26 cellular contexts compared by ENCODE assay signal in the genomic region with DNA sequence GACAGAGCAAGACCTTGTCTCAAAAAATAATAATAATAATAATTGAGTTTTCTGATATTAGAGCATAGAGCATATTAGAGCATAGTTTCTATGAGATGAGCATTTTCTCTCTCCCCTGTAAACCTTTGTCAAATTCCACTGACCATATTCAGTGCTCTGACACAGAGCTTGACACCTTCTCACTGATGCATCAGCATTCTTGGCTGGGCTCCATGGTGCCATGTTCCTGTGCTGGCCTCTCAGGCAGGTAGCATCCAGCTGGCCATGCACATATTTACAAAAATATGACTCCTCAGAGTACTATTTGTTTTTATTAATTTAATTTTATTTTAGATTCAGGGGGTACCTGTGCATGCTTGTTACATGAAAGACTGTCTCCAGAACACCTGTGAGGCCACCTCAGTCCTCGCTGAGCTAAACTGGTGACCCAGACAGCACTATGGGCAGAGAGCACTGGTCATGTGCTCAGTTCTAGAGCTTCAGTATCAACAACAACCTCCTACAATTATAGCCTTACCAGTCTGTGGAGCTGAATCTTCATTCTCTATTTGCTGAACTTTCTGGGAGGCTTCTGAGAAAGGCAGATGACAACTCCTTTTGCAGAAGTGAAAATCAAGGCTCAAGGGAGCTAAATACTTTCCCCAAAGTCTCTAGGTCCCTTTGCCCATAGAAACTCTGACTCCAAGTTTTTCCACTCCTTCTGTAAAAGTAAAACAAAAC. TPM values are rescaled to one million over a fixed set of nuclear protein-coding genes. Genes with fewer than 3 reads are reported as not detected.
DNase-seq lines count a peak whose midpoint lies in the region; ATAC-seq, FAIRE-seq and TF ChIP-seq lines count a peak whose summit lies in the region.
"Had no signal": no experiment of that assay in that cellular context is flagged by ENCODE, and none has a peak within 500 bp of the region (broad histone marks: within the 10 kb centered on the region; RNA-seq: fewer than 3 reads in every experiment).

No MANE protein-coding gene starts in this region.

- FAIRE-seq in bronchial epithelial cell (lab: Jason Lieb, UNC) = no peak

- H3K36me3 ChIP-seq in bronchial epithelial cell (ENCODE audit: control insufficient read depth, insufficient read depth, low read length) (no peaks in the 10 kb centered on the region), brain microvascular endothelial cell (replicated peaks) (no peaks in the 10 kb centered on the region)

- no peak overlapping the region for H3K4me3 Mint-ChIP-seq in activated T-cell treated with anti-CD3 and anti-CD28 coated beads, Interleukin-2, amount 50 U/mL, for 24 hours
- H3K4me3 Mint-ChIP-seq: CD8-positive, alpha-beta memory T cell had no signal

- DNase-seq in left ventricle myocardium superior (peak; percentile 33), cardiac septum (ENCODE audit: low spot score) (no peak), bronchial epithelial cell (ENCODE audit: low read depth) (peak; percentile 41), medulla oblongata (ENCODE audit: extremely low spot score) (peak; percentile 4), brain microvascular endothelial cell (no peak), HuH-7 (ENCODE audit: low spot score) (no peak)
- DNase-seq in activated T-cell treated with anti-CD3 and anti-CD28 coated beads, Interleukin-2, amount 50 U/mL, for 24 hours = no peak
- DNase-seq: AML-193; C1 segment of cervical spinal cord; Calu3; CD8-positive, alpha-beta memory T cell; DMS53; GDM1; Karpas-422; NCI-H1417; NCI-H1694 treated with DMSO at 0.1 percent for 48 hours; NCI-H2081 treated with DMSO at 0.1 percent for 48 hours; NCI-H2171 treated with DMSO at 0.1 percent for 48 hours; NCI-H446 treated with DMSO at 0.1 percent for 48 hours; NCI-H526 treated with DMSO at 0.1 percent for 48 hours; SHP77 treated with DMSO at 0.1 percent for 48 hours had no signal

- ATAC-seq in left ventricle myocardium superior = peak; percentile 40

- H3K27ac ChIP-seq in brain microvascular endothelial cell = no peak overlapping the region
- H3K27ac ChIP-seq: SK-N-MC had no signal

- in situ Hi-C loops in brain microvascular endothelial cell (cut with HindIII; ENCODE audit: low pct_ligation_motif_present, low sequenced_read_pairs) = no loop called here

- H3K27me3 ChIP-seq in bronchial epithelial cell (ENCODE audit: control insufficient read depth, insufficient read depth, low read length) (no peaks in the 10 kb centered on the region), brain microvascular endothelial cell (replicated peaks) (no peaks in the 10 kb centered on the region)

- peaks cover 14% of the 10 kb centered on the region for H3K27me3 Mint-ChIP-seq in activated T-cell treated with anti-CD3 and anti-CD28 coated beads, Interleukin-2, amount 50 U/mL, for 24 hours

- H3K9me3 Mint-ChIP-seq in activated T-cell treated with anti-CD3 and anti-CD28 coated beads, Interleukin-2, amount 50 U/mL, for 24 hours = peaks cover 11% of the 10 kb centered on the region

- no peaks in the 10 kb centered on the region for H3K36me3 Mint-ChIP-seq in activated T-cell treated with anti-CD3 and anti-CD28 coated beads, Interleukin-2, amount 50 U/mL, for 24 hours (ENCODE audit: low read depth)

- TF ChIP-seq CTCF in bronchial epithelial cell (IDR thresholded peaks at IDR 0.05; ENCODE audit: insufficient read depth, low read length, severe bottlenecking) (no peak), brain microvascular endothelial cell (IDR thresholded peaks at IDR 0.05; ENCODE audit: low read depth, low read length, missing control alignments) (no peak)

- no peak overlapping the region for H3K27ac Mint-ChIP-seq in activated T-cell treated with anti-CD3 and anti-CD28 coated beads, Interleukin-2, amount 50 U/mL, for 24 hours
- H3K27ac Mint-ChIP-seq: CD8-positive, alpha-beta memory T cell had no signal

- intact Hi-C loops in left ventricle myocardium superior (cut with micrococcal nuclease) (no loop called here), cardiac septum (cut with DNase I) (no loop called here)

- no peaks in the 10 kb centered on the region for H3K4me1 Mint-ChIP-seq in activated T-cell treated with anti-CD3 and anti-CD28 coated beads, Interleukin-2, amount 50 U/mL, for 24 hours (ENCODE audit: low read depth)
- H3K4me1 Mint-ChIP-seq: CD8-positive, alpha-beta memory T cell had no signal

- H3K4me3 ChIP-seq in bronchial epithelial cell (ENCODE audit: low read depth, low read length) (no peak overlapping the region), brain microvascular endothelial cell (ENCODE audit: low read depth, low read length) (no peak overlapping the region)
- H3K4me3 ChIP-seq: SK-N-MC had no signal

RNA-seq across cellular contexts. Expression of gene SLC28A2, which starts 21.6 kb away (rescaled TPM):
- total RNA-seq in left ventricle myocardium superior = not detected
- not detected for total RNA-seq in cardiac septum
- not detected in 2 replicates for total RNA-seq in bronchial epithelial cell
- total RNA-seq: A172; Calu3; CD8-positive, alpha-beta memory T cell; H4; M059J; RPMI7951 had no signal

RNA-seq across cellular contexts. Expression of gene SHF, which starts 42.6 kb away (rescaled TPM):
- total RNA-seq in left ventricle myocardium superior = 5.0 TPM
- total RNA-seq in cardiac septum = 4.2 TPM
- 0.77 and 0.79 TPM in 2 replicates for total RNA-seq in bronchial epithelial cell
- total RNA-seq: A172 had no signal

Comparison
In these comparisons a context has a peak if more than half of its experiments do, and no peak if none do; other contexts are left out.
1. DNase-seq: peak in left ventricle myocardium superior (single experiment), bronchial epithelial cell (single experiment) and medulla oblongata (single experiment); none in cardiac septum (single experiment), brain microvascular endothelial cell (single experiment), activated T-cell treated with anti-CD3 and anti-CD28 coated beads, Interleukin-2, amount 50 U/mL, for 24 hours (single experiment) and HuH-7 (single experiment).